Comparison of ENCODE assay signal across 9 cellular contexts in genomic region chr14:102063092-102063807, GRCh38. TPM values are rescaled to one million over a fixed set of nuclear protein-coding genes. Genes with fewer than 3 reads are reported as not detected.
DNase-seq lines count a peak whose midpoint lies in the region; ATAC-seq and TF ChIP-seq lines count a peak whose summit lies in the region.
"Had no signal": no experiment of that assay in that cellular context is flagged by ENCODE, and none has a peak within 500 bp of the region (broad histone marks: within the 10 kb centered on the region; RNA-seq: fewer than 3 reads in every experiment).

No MANE protein-coding gene starts in this region.

- 0 out of 2 replicates have a peak, but pooled peaks cover 3% of the 10 kb centered on the region for H3F3A ChIP-seq in GM23338 (replicated peaks; ENCODE audit: low read depth)

- no peak overlapping the region for H3K27ac ChIP-seq in CD4-positive, alpha-beta T cell (ENCODE audit: low read depth, low read length)
- H3K27ac ChIP-seq in GM23338 (ENCODE audit: low read depth) = no peak overlapping the region; the same call in 1 of the 2 replicates
- no peak overlapping the region for H3K27ac ChIP-seq in mammary epithelial cell (ENCODE audit: insufficient read depth, low read depth, low read length)

- dilution Hi-C loops in mammary epithelial cell (cut with HindIII; ENCODE audit: low sequenced_read_pairs) = no loop called here

- no peaks in the 10 kb centered on the region for H3K79me2 ChIP-seq in GM23338 (replicated peaks; ENCODE audit: insufficient read depth)
- H3K79me2 ChIP-seq in mammary epithelial cell (ENCODE audit: insufficient read depth, low read length) = no peaks in the 10 kb centered on the region

- POLR2A ChIA-PET in CD4-positive, alpha-beta T cell (lab: Charles Lee) = interaction anchor here (0.6 to 0.8 kb wide), 2 partner anchors 22 to 23 kb away, joined by 3 read pairs; no protein-coding TSS in a partner anchor
- POLR2A ChIA-PET in WTC11 (lab: Charles Lee) = interaction anchor here (0.6 kb wide), 1 partner anchor 42 kb away, joined by 8 read pairs; no protein-coding TSS in a partner anchor

- CTCF ChIA-PET in CD4-positive, alpha-beta T cell (lab: Charles Lee) = interaction anchor here (0.8 to 2.7 kb wide), 5 partner anchors 9 to 35 kb away, joined by 3 to 28 read pairs (median 4); no protein-coding TSS in a partner anchor
- CTCF ChIA-PET in WTC11 (lab: Charles Lee) (interaction anchor here (0.6 to 1.9 kb wide), 10 partner anchors 12 to 251 kb away, joined by 3 to 17 read pairs (median 4); no protein-coding TSS in a partner anchor), mammary epithelial cell (lab: Charles Lee; ENCODE audit: low non-redundant PET) (interaction anchor here (0.6 kb wide), 1 partner anchor 33 kb away, joined by 5 read pairs; no protein-coding TSS in a partner anchor)

- TF ChIP-seq CTCF in CD4-positive, alpha-beta T cell (IDR thresholded peaks at IDR 0.05) = peak; percentile 32
- TF ChIP-seq CTCF in GM23338 (conservative IDR thresholded peaks at IDR 0.05; ENCODE audit: low read depth in 2 of 2) (peak; percentile 13 to 20; a peak in 2 of 4 replicates), WTC11 (IDR thresholded peaks at IDR 0.05) (no peak), mammary epithelial cell (conservative IDR thresholded peaks at IDR 0.05 in 1 of 2, IDR thresholded peaks at IDR 0.05 in 1 of 2; ENCODE audit: extremely low read depth in 1 of 2, insufficient read depth in 1 of 2, low read depth in 1 of 2, low read length in 2 of 2) (peak; percentile 43 to 62)

- intact Hi-C loops in CD4-positive, alpha-beta T cell (cut with DNase I, micrococcal nuclease) = loop anchor here (1.0 kb wide), 2 partner anchors 33 to 251 kb away; no protein-coding TSS in a partner anchor
- intact Hi-C loops in mammary epithelial cell (cut with micrococcal nuclease) = loop anchor here (1.0 kb wide), 3 partner anchors 24 to 251 kb away; partner anchors contain the start of gene HSP90AA1

- no peaks in the 10 kb centered on the region for H3K36me3 ChIP-seq in GM23338 (ENCODE audit: insufficient read depth)
- H3K36me3 ChIP-seq in mammary epithelial cell (ENCODE audit: insufficient read depth, low read length) = no peaks in the 10 kb centered on the region

- no peaks in the 10 kb centered on the region for H3K9me3 Mint-ChIP-seq in CD4-positive, alpha-beta T cell
- H3K9me3 Mint-ChIP-seq in GM23338 = no peaks in the 10 kb centered on the region; the same call in 2 of the 3 replicates
- H3K9me3 Mint-ChIP-seq in WTC11 = no peaks in the 10 kb centered on the region
- H3K9me3 Mint-ChIP-seq: IgD-negative memory B cell had no signal

- no peaks in the 10 kb centered on the region for H3K9me3 ChIP-seq in CD4-positive, alpha-beta T cell (ENCODE audit: control insufficient read depth, low read length)
- H3K9me3 ChIP-seq in mammary epithelial cell (replicated peaks; ENCODE audit: insufficient read depth, low read length) = no peaks in the 10 kb centered on the region

- no peak overlapping the region for H3K9ac ChIP-seq in mammary epithelial cell (ENCODE audit: insufficient read depth, low read length)

- in situ Hi-C loops in mammary epithelial cell (cut with MboI; ENCODE audit: low sequenced_read_pairs in 2 of 2) = no loop called here

- no peaks in the 10 kb centered on the region for H3K27me3 ChIP-seq in CD4-positive, alpha-beta T cell (ENCODE audit: control insufficient read depth, insufficient read depth, low read length)
- H3K27me3 ChIP-seq in GM23338 (ENCODE audit: insufficient read depth) (no peaks in the 10 kb centered on the region), mammary epithelial cell (ENCODE audit: insufficient read depth, low read length) (no peaks in the 10 kb centered on the region)

- DNase-seq in CD4-positive, alpha-beta T cell = peak; percentile 51 to 71 (median 58)
- DNase-seq in GM23338 (ENCODE audit: low spot score) (peak; percentile 73), NCI-H2171 (lab: John Stamatoyannopoulos, UW) (peak; percentile 88), WTC11 (ENCODE audit: low spot score) (peak; percentile 68), mammary epithelial cell (peak; percentile 84), islet precursor cell (peak; percentile 87)
- peak; percentile 24 to 44 for DNase-seq in stimulated activated CD4-positive, alpha-beta T cell treated with anti-CD3 and anti-CD28 coated beads, Interleukin-1b, Interleukin-23, amount 100 ng/mL, for 1 hour (ENCODE audit: low read depth in 2 of 2)

- peaks cover 4% of the 10 kb centered on the region for H3K4me1 Mint-ChIP-seq in CD4-positive, alpha-beta T cell (ENCODE audit: low read depth)
- H3K4me1 Mint-ChIP-seq in GM23338 = peaks cover 5% of the 10 kb centered on the region; the same call in 2 of the 3 replicates
- H3K4me1 Mint-ChIP-seq in WTC11 = peaks cover 11% of the 10 kb centered on the region

- H3K9me2 ChIP-seq in GM23338 (ENCODE audit: insufficient read depth) = no peaks in the 10 kb centered on the region

- H3K27ac Mint-ChIP-seq in CD4-positive, alpha-beta T cell = no peak overlapping the region
- H3K27ac Mint-ChIP-seq in GM23338 = no peak overlapping the region
- H3K27ac Mint-ChIP-seq in WTC11 = no peak overlapping the region
- H3K27ac Mint-ChIP-seq: IgD-negative memory B cell had no signal

- peak overlapping the region; percentile 34; the same call in 1 of the 2 replicates for H3K4me3 ChIP-seq in GM23338
- H3K4me3 ChIP-seq in mammary epithelial cell (replicated peaks in 1 of 3; ENCODE audit: insufficient read depth in 1 of 3, low read depth in 2 of 3, low read length in 3 of 3) = no peak overlapping the region

- no TSS peak for BruUV-seq in mammary epithelial cell (replicated peaks; lab: Mats Ljungman, UMichigan)

- H3K4me2 ChIP-seq in GM23338 = peak overlapping the region; percentile 74
- peak overlapping the region; percentile 69 for H3K4me2 ChIP-seq in mammary epithelial cell (ENCODE audit: insufficient read depth, low read depth, low read length)

- H2AFZ ChIP-seq in GM23338 (peak overlapping the region; percentile 96), mammary epithelial cell (ENCODE audit: low read depth, low read length) (peak overlapping the region; percentile 60)

- no peaks in the 10 kb centered on the region for H3K36me3 Mint-ChIP-seq in CD4-positive, alpha-beta T cell (ENCODE audit: low read depth)
- H3K36me3 Mint-ChIP-seq in GM23338 (ENCODE audit: low read depth) (no peaks in the 10 kb centered on the region), WTC11 (no peaks in the 10 kb centered on the region)
- H3K36me3 Mint-ChIP-seq: IgD-negative memory B cell had no signal

- peak; percentile 95 for ATAC-seq in CD4-positive, alpha-beta T cell (ENCODE audit: poor library complexity)
- ATAC-seq in GM23338 = peak; percentile 90
- peak; percentile 82 for ATAC-seq in WTC11
- no peak for ATAC-seq in GM18511 (IDR thresholded peaks at IDR 0.05; ENCODE audit: unreplicated experiment)

- H3K4me1 ChIP-seq in GM23338 (ENCODE audit: insufficient read depth) (no peaks in the 10 kb centered on the region), mammary epithelial cell (ENCODE audit: insufficient read depth, low read length) (peaks cover 10% of the 10 kb centered on the region)

- no peak overlapping the region for H3K4me3 Mint-ChIP-seq in CD4-positive, alpha-beta T cell
- H3K4me3 Mint-ChIP-seq in GM23338 (no peak overlapping the region), WTC11 (no peak overlapping the region; the same call in 1 of the 2 replicates)

- H4K20me1 ChIP-seq in GM23338 (replicated peaks; ENCODE audit: insufficient read depth) (no peaks in the 10 kb centered on the region), mammary epithelial cell (ENCODE audit: insufficient read depth, low read length) (no peaks in the 10 kb centered on the region)

- H3K27me3 Mint-ChIP-seq in CD4-positive, alpha-beta T cell = no peaks in the 10 kb centered on the region
- peaks cover 5% of the 10 kb centered on the region for H3K27me3 Mint-ChIP-seq in GM23338 (ENCODE audit: insufficient read depth, low read depth, poor library complexity)
- H3K27me3 Mint-ChIP-seq in WTC11 (ENCODE audit: low read depth) = no peaks in the 10 kb centered on the region; the same call in 1 of the 2 replicates
- H3K27me3 Mint-ChIP-seq: IgD-negative memory B cell had no signal

- 10% methylated on average over 18 of the region's 26 CpGs for WGBS in mammary epithelial cell (ENCODE audit: low coverage, missing lambda C conversion rate)

TF ChIP-seq in GM23338, 12 proteins besides CTCF, POLR2A, EP300 and RAD21 (continues in another document):
- TF ChIP-seq ZNF331 (CRISPR knock-in tag; IDR thresholded peaks at IDR 0.05; ENCODE audit: low read depth) (no peak), EZH2 (IDR thresholded peaks at IDR 0.05; ENCODE audit: low read depth, unreplicated experiment) (no peak), JUNB (IDR thresholded peaks at IDR 0.05; ENCODE audit: unreplicated experiment) (no peak), POLR2AphosphoS5 (IDR thresholded peaks at IDR 0.05; ENCODE audit: low read depth) (no peak)

TF ChIP-seq in WTC11, 78 proteins besides CTCF, POLR2A, EP300 and RAD21:
- TF ChIP-seq PREB (CRISPR knock-in tag; IDR thresholded peaks at IDR 0.05; ENCODE audit: borderline replicate concordance) = no peak
- no peak for TF ChIP-seq FOXJ3 (CRISPR knock-in tag; IDR thresholded peaks at IDR 0.05; ENCODE audit: borderline replicate concordance)
- no peak for TF ChIP-seq NFYB (CRISPR knock-in tag; conservative IDR thresholded peaks at IDR 0.05; ENCODE audit: low read depth)
- no peak for TF ChIP-seq E2F5 (CRISPR knock-in tag; IDR thresholded peaks at IDR 0.05)

RNA-seq across cellular contexts. Expression of gene HSP90AA1, which starts 23.6 kb away (rescaled TPM):
- total RNA-seq in CD4-positive, alpha-beta T cell = 100 to 1,000 TPM; 451 to 462 TPM
- total RNA-seq in GM23338 (2014; rRNA removed; shearing (Covaris generic)) = 1,401 and 1,576 TPM in 2 replicates
- polyA plus RNA-seq in GM23338 (2016; fragmentation: Nextera tagmentation; extraction: Ambion mirVana) = 1,677 and 2,107 TPM in 2 replicates
- 808 to 842 TPM (median 832 TPM) in 3 replicates for total RNA-seq in WTC11 (2021)
- total RNA-seq in mammary epithelial cell = 100 to 1,000 TPM; 310 to 486 TPM
- 739 TPM for polyA plus RNA-seq in mammary epithelial cell
- 315 TPM for polyA minus RNA-seq in mammary epithelial cell

Comparison
In these comparisons a context has a peak if more than half of its experiments do, and no peak if none do; other contexts are left out.
1. DNase-seq: peak in every context shown above with its lines; median percentile 88 in NCI-H2171; 87 in islet precursor cell; 84 in mammary epithelial cell; 73 in GM23338; 68 in WTC11; 58 in CD4-positive, alpha-beta T cell; 34 in stimulated activated CD4-positive, alpha-beta T cell treated with anti-CD3 and anti-CD28 coated beads, Interleukin-1b, Interleukin-23, amount 100 ng/mL, for 1 hour.